Comparison of ENCODE assay signal across 22 cellular contexts in genomic region chr7:85130702-85131101, GRCh38. TPM values are rescaled to one million over a fixed set of nuclear protein-coding genes. Genes with fewer than 3 reads are reported as not detected.
"Had no signal": no experiment of that assay in that cellular context is flagged by ENCODE, and none has a peak within 500 bp of the region (broad histone marks: within the 10 kb centered on the region; RNA-seq: fewer than 3 reads in every experiment).

No MANE protein-coding gene starts in this region.

- H3K4me3 ChIP-seq: cardiac muscle cell, pancreas, psoas muscle, right atrium auricular region, thoracic aorta, upper lobe of left lung had no signal

- H3K36me3 ChIP-seq: cardiac muscle cell, pancreas, right atrium auricular region, thoracic aorta, upper lobe of left lung had no signal

- DNase-seq: activated CD4-positive, alpha-beta memory T cell treated with anti-CD3 and anti-CD28 coated beads, Interleukin-2, amount 10 ng/mL, durations not matched to agents 7 days and 5 days; activated CD4-positive, alpha-beta T cell treated with anti-CD3 and anti-CD28 coated beads, Interleukin-2, amount 10 ng/mL, durations not matched to agents 24 days and 14 days; activated effector memory CD4-positive, alpha-beta T cell treated with Interleukin-2 at 50 U/mL for 16 hours; activated naive CD4-positive, alpha-beta T cell treated with anti-CD3 and anti-CD28 coated beads for 36 hours; activated naive CD8-positive, alpha-beta T cell treated with anti-CD3 and anti-CD28 coated beads, Interleukin-2, amount 10 ng/mL, durations not matched to agents 7 days and 5 days; activated T-cell treated with anti-CD3 and anti-CD28 coated beads, Interleukin-2, amount 50 U/mL, for 72 hours; amniotic stem cell; effector CD4-positive, alpha-beta T cell; erythroblast; foreskin fibroblast; nephron progenitor cell; pancreas; psoas muscle; stimulated activated CD4-positive, alpha-beta T cell treated with anti-CD3 and anti-CD28 coated beads, Interleukin-4, amount 100 ng/mL, for 24 hours; stimulated activated naive CD4-positive, alpha-beta T cell treated with Interleukin-2 at 50 U/mL for 16 hours; upper lobe of left lung had no signal

- H3K27ac ChIP-seq: cardiac muscle cell, pancreas, psoas muscle, right atrium auricular region, thoracic aorta, upper lobe of left lung, VCaP had no signal

- H3K4me1 ChIP-seq: pancreas, psoas muscle, right atrium auricular region, upper lobe of left lung had no signal

- H3K9me3 ChIP-seq: pancreas, psoas muscle, right atrium auricular region, thoracic aorta, upper lobe of left lung had no signal

- H3K27me3 ChIP-seq: cardiac muscle cell, pancreas, right atrium auricular region, upper lobe of left lung had no signal

- ATAC-seq: activated CD4-positive, CD25-positive, alpha-beta regulatory T cell treated with anti-CD3 and anti-CD28 coated beads, Interleukin-2, amount 50 U/mL, for 24 hours; activated T-cell treated with anti-CD3 and anti-CD28 coated beads, Interleukin-2, amount 50 U/mL, for 72 hours; pancreas; psoas muscle had no signal

RNA-seq across cellular contexts. Expression of gene SEMA3D, which starts 56.2 kb away (rescaled TPM):
- total RNA-seq: activated CD4-positive, alpha-beta memory T cell treated with anti-CD3 and anti-CD28 coated beads, Interleukin-2, amount 10 ng/mL, durations not matched to agents 7 days and 5 days; activated naive CD4-positive, alpha-beta T cell treated with anti-CD3 and anti-CD28 coated beads for 36 hours; activated naive CD8-positive, alpha-beta T cell treated with anti-CD3 and anti-CD28 coated beads, Interleukin-2, amount 10 ng/mL, durations not matched to agents 7 days and 5 days; T-helper 2 cell treated with Interferon-gamma antibody and Interleukin-4, amounts not matched to agents 100 ng/mL and 5 ng/mL, for 36 hours had no signal
